28 cellular contexts compared by ENCODE assay signal in the genomic region with DNA sequence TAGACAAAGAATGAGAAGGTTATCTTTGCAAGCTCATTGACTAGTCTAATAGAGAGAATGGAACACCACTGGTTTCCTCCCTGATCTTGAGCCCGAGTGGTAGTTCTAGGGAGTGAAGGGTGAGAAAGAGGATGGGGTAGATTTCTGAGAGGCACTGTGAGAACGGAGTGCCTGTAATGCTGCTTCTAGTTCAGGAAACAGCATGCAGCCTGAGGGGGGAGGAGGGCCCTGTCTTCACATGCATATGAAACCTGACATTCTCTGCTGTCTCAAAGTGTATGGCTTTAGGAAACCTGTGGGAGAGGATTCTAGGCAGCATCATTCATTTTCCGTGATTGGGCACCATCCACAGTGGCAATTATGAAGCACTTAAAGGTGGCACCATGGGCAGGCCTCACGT.
"Had no signal": no experiment of that assay in that cellular context is flagged by ENCODE, and none has a peak within 500 bp of the region (broad histone marks: within the 10 kb centered on the region; RNA-seq: fewer than 3 reads in every experiment).

No MANE protein-coding gene starts in this region.

- H3K4me3 Mint-ChIP-seq: activated naive CD4-positive, alpha-beta T cell treated with anti-CD3 and anti-CD28 coated beads, Interleukin-2, amount 10 ng/mL, durations not matched to agents 7 days and 5 days; activated naive CD8-positive, alpha-beta T cell treated with anti-CD3 and anti-CD28 coated beads, Interleukin-2, amount 10 ng/mL, durations not matched to agents 7 days and 5 days; activated T-cell treated with anti-CD3 and anti-CD28 coated beads, Interleukin-2, amount 50 U/mL, for 24 hours; brain; naive B cell; nephron progenitor cell; stimulated activated memory B cell treated with anti-CD40 and anti-IgM and Interleukin-4, amounts not matched to agents 10 μg/mL and 1 μg/mL and 100 μg/mL, for 72 hours; T-helper 2 cell treated with Interferon-gamma antibody and Interleukin-4, amounts not matched to agents 5 μg/mL and 100 μg/mL, for 36 hours had no signal

- H3K27me3 ChIP-seq: ascending aorta, neutrophil, sigmoid colon, suprapubic skin, tibial artery had no signal

- H3K27me3 Mint-ChIP-seq: activated naive CD4-positive, alpha-beta T cell treated with anti-CD3 and anti-CD28 coated beads, Interleukin-2, amount 10 ng/mL, durations not matched to agents 7 days and 5 days; brain; naive B cell; stimulated activated memory B cell treated with anti-CD40 and anti-IgM and Interleukin-4, amounts not matched to agents 10 μg/mL and 1 μg/mL and 100 μg/mL, for 72 hours had no signal

- H3K36me3 Mint-ChIP-seq: activated naive CD4-positive, alpha-beta T cell treated with anti-CD3 and anti-CD28 coated beads, Interleukin-2, amount 10 ng/mL, durations not matched to agents 7 days and 5 days; activated naive CD8-positive, alpha-beta T cell treated with anti-CD3 and anti-CD28 coated beads, Interleukin-2, amount 10 ng/mL, durations not matched to agents 7 days and 5 days; brain; naive B cell; stimulated activated memory B cell treated with anti-CD40 and anti-IgM and Interleukin-4, amounts not matched to agents 10 μg/mL and 1 μg/mL and 100 μg/mL, for 72 hours had no signal

- H3K36me3 ChIP-seq: ascending aorta, left ventricle myocardium inferior, neutrophil, sigmoid colon, suprapubic skin, tibial artery had no signal

- H3K9me3 ChIP-seq: ascending aorta, left ventricle myocardium inferior, neutrophil, psoas muscle, sigmoid colon, suprapubic skin, tibial artery had no signal

- H3K4me1 ChIP-seq: ascending aorta, left ventricle myocardium inferior, psoas muscle, suprapubic skin, tibial artery had no signal

- H3K27ac ChIP-seq: ascending aorta, left ventricle myocardium inferior, neutrophil, psoas muscle, sigmoid colon, suprapubic skin, tibial artery had no signal

- DNase-seq: activated CD4-positive, alpha-beta T cell treated with anti-CD3 and anti-CD28 coated beads for 48 hours; activated CD4-positive, alpha-beta T cell treated with anti-CD3 and anti-CD28 coated beads, Interleukin-2, amount 50 U/mL, for 48 hours; activated CD8-positive, alpha-beta memory T cell treated with anti-CD3 and anti-CD28 coated beads for 24 hours; activated gamma-delta T cell; activated naive CD4-positive, alpha-beta T cell treated with anti-CD3 and anti-CD28 coated beads, Interleukin-2, amount 10 ng/mL, durations not matched to agents 7 days and 5 days; activated naive CD8-positive, alpha-beta T cell treated with anti-CD3 and anti-CD28 coated beads, Interleukin-2, amount 10 ng/mL, durations not matched to agents 7 days and 5 days; activated T-cell treated with anti-CD3 and anti-CD28 coated beads, Interleukin-2, amount 50 U/mL, for 24 hours; cortex of kidney; foreskin fibroblast; head of caudate nucleus; hippocampal formation; left ventricle myocardium inferior; naive B cell; nephron progenitor cell; psoas muscle; sigmoid colon; small intestine; stimulated activated CD4-positive, alpha-beta T cell treated with anti-CD3 and anti-CD28 coated beads, Interleukin-4, amount 100 ng/mL, for 4 hours; stimulated activated CD8-positive, alpha-beta memory T cell treated with anti-CD3 and anti-CD28 coated beads, Interleukin-4, amount 100 ng/mL, for 48 hours; T-helper 1 cell; tibial artery had no signal

- H3K4me1 Mint-ChIP-seq: activated naive CD4-positive, alpha-beta T cell treated with anti-CD3 and anti-CD28 coated beads, Interleukin-2, amount 10 ng/mL, durations not matched to agents 7 days and 5 days; brain had no signal

- H3K9me3 Mint-ChIP-seq: activated naive CD4-positive, alpha-beta T cell treated with anti-CD3 and anti-CD28 coated beads, Interleukin-2, amount 10 ng/mL, durations not matched to agents 7 days and 5 days; activated naive CD8-positive, alpha-beta T cell treated with anti-CD3 and anti-CD28 coated beads, Interleukin-2, amount 10 ng/mL, durations not matched to agents 7 days and 5 days; activated T-cell treated with anti-CD3 and anti-CD28 coated beads, Interleukin-2, amount 50 U/mL, for 24 hours; brain; naive B cell; nephron progenitor cell; stimulated activated memory B cell treated with anti-CD40 and anti-IgM and Interleukin-4, amounts not matched to agents 10 μg/mL and 1 μg/mL and 100 μg/mL, for 72 hours; T-helper 2 cell treated with Interferon-gamma antibody and Interleukin-4, amounts not matched to agents 5 μg/mL and 100 μg/mL, for 36 hours had no signal

- H3K4me3 ChIP-seq: ascending aorta, left ventricle myocardium inferior, psoas muscle, sigmoid colon, suprapubic skin, tibial artery had no signal

- FAIRE-seq: small intestine had no signal

- ATAC-seq: esophagus mucosa; psoas muscle; stimulated activated memory B cell treated with anti-CD40 and anti-IgM and Interleukin-4, amounts not matched to agents 10 μg/mL and 1 μg/mL and 100 μg/mL, for 72 hours had no signal

- H3K27ac Mint-ChIP-seq: activated naive CD4-positive, alpha-beta T cell treated with anti-CD3 and anti-CD28 coated beads, Interleukin-2, amount 10 ng/mL, durations not matched to agents 7 days and 5 days; activated naive CD8-positive, alpha-beta T cell treated with anti-CD3 and anti-CD28 coated beads, Interleukin-2, amount 10 ng/mL, durations not matched to agents 7 days and 5 days; activated T-cell treated with anti-CD3 and anti-CD28 coated beads, Interleukin-2, amount 50 U/mL, for 24 hours; brain; naive B cell; nephron progenitor cell; stimulated activated memory B cell treated with anti-CD40 and anti-IgM and Interleukin-4, amounts not matched to agents 10 μg/mL and 1 μg/mL and 100 μg/mL, for 72 hours; T-helper 2 cell treated with Interferon-gamma antibody and Interleukin-4, amounts not matched to agents 5 μg/mL and 100 μg/mL, for 36 hours had no signal
